1 cellular context compared by ENCODE assay signal in the genomic region with DNA sequence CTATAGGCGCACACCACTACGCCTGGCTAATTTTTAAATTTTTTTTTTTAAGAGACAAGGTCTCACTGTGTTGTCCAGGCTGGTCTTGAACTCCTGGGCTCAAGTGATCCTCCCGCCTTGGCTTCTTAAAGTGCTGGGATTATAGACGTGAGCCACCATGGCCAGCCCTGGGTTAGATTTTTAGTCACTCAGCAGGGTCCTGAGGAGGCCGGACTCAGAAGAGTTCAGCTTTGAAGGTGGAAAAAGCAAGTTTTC.
TF ChIP-seq lines count a peak whose summit lies in the region.

No MANE protein-coding gene starts in this region.

TF ChIP-seq in GM12878, 131 proteins besides CTCF, POLR2A, EP300 and RAD21:
- TF ChIP-seq MTA3 (IDR thresholded peaks at IDR 0.05; ENCODE audit: borderline replicate concordance, low read length) (0 out of 2 replicates have a peak, but pooled peaks have one; percentile 62), CHD4 (IDR thresholded peaks at IDR 0.05) (no peak), KLF5 (IDR thresholded peaks at IDR 0.05; ENCODE audit: partially characterized antibody) (no peak)
- TF ChIP-seq, protein P1, sequence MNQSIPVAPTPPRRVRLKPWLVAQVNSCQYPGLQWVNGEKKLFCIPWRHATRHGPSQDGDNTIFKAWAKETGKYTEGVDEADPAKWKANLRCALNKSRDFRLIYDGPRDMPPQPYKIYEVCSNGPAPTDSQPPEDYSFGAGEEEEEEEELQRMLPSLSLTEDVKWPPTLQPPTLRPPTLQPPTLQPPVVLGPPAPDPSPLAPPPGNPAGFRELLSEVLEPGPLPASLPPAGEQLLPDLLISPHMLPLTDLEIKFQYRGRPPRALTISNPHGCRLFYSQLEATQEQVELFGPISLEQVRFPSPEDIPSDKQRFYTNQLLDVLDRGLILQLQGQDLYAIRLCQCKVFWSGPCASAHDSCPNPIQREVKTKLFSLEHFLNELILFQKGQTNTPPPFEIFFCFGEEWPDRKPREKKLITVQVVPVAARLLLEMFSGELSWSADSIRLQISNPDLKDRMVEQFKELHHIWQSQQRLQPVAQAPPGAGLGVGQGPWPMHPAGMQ (IDR thresholded peaks at IDR 0.05; ENCODE audit: borderline replicate concordance): no peak
